Comparison of ENCODE assay signal across 25 cellular contexts in genomic region chr13:51025245-51025872, GRCh38.
"Had no signal": no experiment of that assay in that cellular context is flagged by ENCODE, and none has a peak within 500 bp of the region (broad histone marks: within the 10 kb centered on the region; RNA-seq: fewer than 3 reads in every experiment).

No MANE protein-coding gene starts in this region.

- H3K9me3 Mint-ChIP-seq: activated naive CD8-positive, alpha-beta T cell treated with anti-CD3 and anti-CD28 coated beads, Interleukin-2, amount 10 ng/mL, durations not matched to agents 7 days and 5 days had no signal

- DNase-seq: activated CD4-positive, alpha-beta memory T cell treated with anti-CD3 and anti-CD28 coated beads, Interleukin-2, amount 10 ng/mL, durations not matched to agents 7 days and 5 days; activated CD4-positive, alpha-beta T cell treated with anti-CD3 and anti-CD28 coated beads for 36 hours; activated CD4-positive, alpha-beta T cell treated with anti-CD3 and anti-CD28 coated beads, Interleukin-2, amount 50 U/mL, for 1 hour; activated naive CD4-positive, alpha-beta T cell treated with anti-CD3 and anti-CD28 coated beads, Interleukin-2, amount 50 U/mL, for 16 hours; activated naive CD8-positive, alpha-beta T cell treated with anti-CD3 and anti-CD28 coated beads, Interleukin-2, amount 10 ng/mL, durations not matched to agents 7 days and 5 days; adrenal gland; aorta; central memory CD4-positive, alpha-beta T cell; Karpas-422; MM.1S; NCI-H1048; NCI-H1417; NCI-H1930; NCI-H2171; NCI-H2227 treated with DMSO at 0.1 percent for 48 hours; NCI-H510A; NCI-H69; NK-92 treated with Interleukin-12 subunit alpha and Interleukin-12 subunit beta, amount 100 ng/mL, for 24 hours; OCI-M1; RPMI8226; T-helper 1 cell; WERI-Rb-1 had no signal

- H3K9me3 ChIP-seq: adrenal gland had no signal

- ATAC-seq: activated CD4-positive, alpha-beta T cell treated with anti-CD3 and anti-CD28 coated beads for 36 hours; Panc1; Right ventricle myocardium inferior had no signal

- H3K36me3 Mint-ChIP-seq: activated naive CD8-positive, alpha-beta T cell treated with anti-CD3 and anti-CD28 coated beads, Interleukin-2, amount 10 ng/mL, durations not matched to agents 7 days and 5 days had no signal

- H3K4me3 Mint-ChIP-seq: activated CD4-positive, alpha-beta memory T cell treated with anti-CD3 and anti-CD28 coated beads, Interleukin-2, amount 10 ng/mL, durations not matched to agents 7 days and 5 days; activated CD4-positive, alpha-beta T cell treated with anti-CD3 and anti-CD28 coated beads for 36 hours; activated naive CD8-positive, alpha-beta T cell treated with anti-CD3 and anti-CD28 coated beads, Interleukin-2, amount 10 ng/mL, durations not matched to agents 7 days and 5 days had no signal

- H3K27ac Mint-ChIP-seq: activated CD4-positive, alpha-beta memory T cell treated with anti-CD3 and anti-CD28 coated beads, Interleukin-2, amount 10 ng/mL, durations not matched to agents 7 days and 5 days; activated CD4-positive, alpha-beta T cell treated with anti-CD3 and anti-CD28 coated beads for 36 hours; activated naive CD8-positive, alpha-beta T cell treated with anti-CD3 and anti-CD28 coated beads, Interleukin-2, amount 10 ng/mL, durations not matched to agents 7 days and 5 days had no signal

- H3K4me1 ChIP-seq: adrenal gland had no signal

- H3K36me3 ChIP-seq: adrenal gland, WERI-Rb-1 had no signal

- H3K4me1 Mint-ChIP-seq: activated CD4-positive, alpha-beta memory T cell treated with anti-CD3 and anti-CD28 coated beads, Interleukin-2, amount 10 ng/mL, durations not matched to agents 7 days and 5 days; activated CD4-positive, alpha-beta T cell treated with anti-CD3 and anti-CD28 coated beads for 36 hours; activated naive CD8-positive, alpha-beta T cell treated with anti-CD3 and anti-CD28 coated beads, Interleukin-2, amount 10 ng/mL, durations not matched to agents 7 days and 5 days had no signal

- H3K4me3 ChIP-seq: adrenal gland, SK-N-MC had no signal

- H3K27ac ChIP-seq: adrenal gland, SK-N-MC, WERI-Rb-1 had no signal
